Comparison of ENCODE assay signal across 2 cellular contexts in genomic region chr12:53623986-53624385, GRCh38.
TF ChIP-seq lines count a peak whose summit lies in the region.

No MANE protein-coding gene starts in this region.

TF ChIP-seq in GM12878, 131 proteins besides CTCF, POLR2A, EP300 and RAD21:
- TF ChIP-seq HDAC2 (IDR thresholded peaks at IDR 0.05) (no peak), WRNIP1 (IDR thresholded peaks at IDR 0.05; ENCODE audit: borderline replicate concordance, low read depth, low read length) (no peak), SUPT20H (IDR thresholded peaks at IDR 0.05; ENCODE audit: borderline replicate concordance, control insufficient read depth, low read depth, low read length) (no peak), ZNF592 (IDR thresholded peaks at IDR 0.05) (no peak), ELK1 (IDR thresholded peaks at IDR 0.05; ENCODE audit: low read depth, low read length) (no peak), HDGF (IDR thresholded peaks at IDR 0.05) (no peak), PML (IDR thresholded peaks at IDR 0.05; ENCODE audit: low read length) (no peak), MYC (IDR thresholded peaks at IDR 0.05; ENCODE audit: insufficient read depth, insufficient read length, insufficient replicate concordance, low read length, severe bottlenecking) (no peak), CHD1 (IDR thresholded peaks at IDR 0.05; ENCODE audit: low read depth, low read length) (no peak), CREM (IDR thresholded peaks at IDR 0.05; ENCODE audit: low read depth) (no peak), JUNB (IDR thresholded peaks at IDR 0.05) (no peak), EGR1 (IDR thresholded peaks at IDR 0.05; ENCODE audit: borderline replicate concordance in 1 of 2, low read depth in 2 of 2, low read length in 2 of 2) (no peak), NRF1 (conservative IDR thresholded peaks at IDR 0.05; ENCODE audit: low read depth, low read length) (no peak), ZNF24 (IDR thresholded peaks at IDR 0.05) (no peak)
- TF ChIP-seq, protein P1, sequence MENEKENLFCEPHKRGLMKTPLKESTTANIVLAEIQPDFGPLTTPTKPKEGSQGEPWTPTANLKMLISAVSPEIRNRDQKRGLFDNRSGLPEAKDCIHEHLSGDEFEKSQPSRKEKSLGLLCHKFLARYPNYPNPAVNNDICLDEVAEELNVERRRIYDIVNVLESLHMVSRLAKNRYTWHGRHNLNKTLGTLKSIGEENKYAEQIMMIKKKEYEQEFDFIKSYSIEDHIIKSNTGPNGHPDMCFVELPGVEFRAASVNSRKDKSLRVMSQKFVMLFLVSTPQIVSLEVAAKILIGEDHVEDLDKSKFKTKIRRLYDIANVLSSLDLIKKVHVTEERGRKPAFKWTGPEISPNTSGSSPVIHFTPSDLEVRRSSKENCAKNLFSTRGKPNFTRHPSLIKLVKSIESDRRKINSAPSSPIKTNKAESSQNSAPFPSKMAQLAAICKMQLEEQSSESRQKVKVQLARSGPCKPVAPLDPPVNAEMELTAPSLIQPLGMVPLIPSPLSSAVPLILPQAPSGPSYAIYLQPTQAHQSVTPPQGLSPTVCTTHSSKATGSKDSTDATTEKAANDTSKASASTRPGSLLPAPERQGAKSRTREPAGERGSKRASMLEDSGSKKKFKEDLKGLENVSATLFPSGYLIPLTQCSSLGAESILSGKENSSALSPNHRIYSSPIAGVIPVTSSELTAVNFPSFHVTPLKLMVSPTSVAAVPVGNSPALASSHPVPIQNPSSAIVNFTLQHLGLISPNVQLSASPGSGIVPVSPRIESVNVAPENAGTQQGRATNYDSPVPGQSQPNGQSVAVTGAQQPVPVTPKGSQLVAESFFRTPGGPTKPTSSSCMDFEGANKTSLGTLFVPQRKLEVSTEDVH (IDR thresholded peaks at IDR 0.05; ENCODE audit: low read depth, partially characterized antibody) = no peak
- TF ChIP-seq, protein P2, sequence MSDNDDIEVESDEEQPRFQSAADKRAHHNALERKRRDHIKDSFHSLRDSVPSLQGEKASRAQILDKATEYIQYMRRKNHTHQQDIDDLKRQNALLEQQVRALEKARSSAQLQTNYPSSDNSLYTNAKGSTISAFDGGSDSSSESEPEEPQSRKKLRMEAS (IDR thresholded peaks at IDR 0.05; ENCODE audit: low read depth, low read length) = no peak

TF ChIP-seq in HepG2, 621 proteins besides CTCF, POLR2A, EP300 and RAD21 (continues in another document):
- TF ChIP-seq, protein P3, sequence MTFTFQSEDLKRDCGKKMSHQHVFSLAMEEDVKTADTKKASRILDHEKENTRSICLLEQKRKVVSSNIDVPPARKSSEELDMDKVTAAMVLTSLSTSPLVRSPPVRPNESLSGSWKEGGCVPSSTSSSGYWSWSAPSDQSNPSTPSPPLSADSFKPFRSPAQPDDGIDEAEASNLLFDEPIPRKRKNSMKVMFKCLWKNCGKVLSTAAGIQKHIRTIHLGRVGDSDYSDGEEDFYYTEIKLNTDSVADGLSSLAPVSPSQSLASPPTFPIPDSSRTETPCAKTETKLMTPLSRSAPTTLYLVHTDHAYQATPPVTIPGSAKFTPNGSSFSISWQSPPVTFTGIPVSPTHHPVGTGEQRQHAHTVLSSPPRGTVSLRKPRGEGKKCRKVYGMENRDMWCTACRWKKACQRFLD (CRISPR knock-in tag; IDR thresholded peaks at IDR 0.05; ENCODE audit: borderline replicate concordance) = no peak
- no peak for TF ChIP-seq NAIF1 (CRISPR knock-in tag; IDR thresholded peaks at IDR 0.05; ENCODE audit: borderline replicate concordance)
- no peak for TF ChIP-seq TSC22D2 (CRISPR knock-in tag; IDR thresholded peaks at IDR 0.05; ENCODE audit: borderline replicate concordance)
- no peak for TF ChIP-seq ZNF569 (CRISPR knock-in tag; IDR thresholded peaks at IDR 0.05; ENCODE audit: borderline replicate concordance)
- no peak for TF ChIP-seq HNF4A (CRISPR knock-in tag; IDR thresholded peaks at IDR 0.05)
- TF ChIP-seq, protein P4, sequence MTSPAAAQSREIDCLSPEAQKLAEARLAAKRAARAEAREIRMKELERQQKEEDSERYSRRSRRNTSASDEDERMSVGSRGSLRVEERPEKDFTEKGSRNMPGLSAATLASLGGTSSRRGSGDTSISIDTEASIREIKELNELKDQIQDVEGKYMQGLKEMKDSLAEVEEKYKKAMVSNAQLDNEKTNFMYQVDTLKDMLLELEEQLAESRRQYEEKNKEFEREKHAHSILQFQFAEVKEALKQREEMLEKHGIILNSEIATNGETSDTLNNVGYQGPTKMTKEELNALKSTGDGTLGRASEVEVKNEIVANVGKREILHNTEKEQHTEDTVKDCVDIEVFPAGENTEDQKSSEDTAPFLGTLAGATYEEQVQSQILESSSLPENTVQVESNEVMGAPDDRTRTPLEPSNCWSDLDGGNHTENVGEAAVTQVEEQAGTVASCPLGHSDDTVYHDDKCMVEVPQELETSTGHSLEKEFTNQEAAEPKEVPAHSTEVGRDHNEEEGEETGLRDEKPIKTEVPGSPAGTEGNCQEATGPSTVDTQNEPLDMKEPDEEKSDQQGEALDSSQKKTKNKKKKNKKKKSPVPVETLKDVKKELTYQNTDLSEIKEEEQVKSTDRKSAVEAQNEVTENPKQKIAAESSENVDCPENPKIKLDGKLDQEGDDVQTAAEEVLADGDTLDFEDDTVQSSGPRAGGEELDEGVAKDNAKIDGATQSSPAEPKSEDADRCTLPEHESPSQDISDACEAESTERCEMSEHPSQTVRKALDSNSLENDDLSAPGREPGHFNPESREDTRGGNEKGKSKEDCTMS (CRISPR knock-in tag; conservative IDR thresholded peaks at IDR 0.05) = no peak
- TF ChIP-seq PLSCR1 (CRISPR knock-in tag; IDR thresholded peaks at IDR 0.05; ENCODE audit: borderline replicate concordance) = no peak
- TF ChIP-seq, protein P5, sequence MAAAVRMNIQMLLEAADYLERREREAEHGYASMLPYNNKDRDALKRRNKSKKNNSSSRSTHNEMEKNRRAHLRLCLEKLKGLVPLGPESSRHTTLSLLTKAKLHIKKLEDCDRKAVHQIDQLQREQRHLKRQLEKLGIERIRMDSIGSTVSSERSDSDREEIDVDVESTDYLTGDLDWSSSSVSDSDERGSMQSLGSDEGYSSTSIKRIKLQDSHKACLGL (CRISPR knock-in tag; IDR thresholded peaks at IDR 0.05) = no peak
- TF ChIP-seq BCLAF1 (IDR thresholded peaks at IDR 0.05) = no peak
- no peak for TF ChIP-seq ZNF326 (CRISPR knock-in tag; IDR thresholded peaks at IDR 0.05; ENCODE audit: borderline replicate concordance)
- TF ChIP-seq PITX1 (CRISPR knock-in tag; IDR thresholded peaks at IDR 0.05) = no peak
- TF ChIP-seq NFE2 (CRISPR knock-in tag; IDR thresholded peaks at IDR 0.05) = no peak
- no peak for TF ChIP-seq ZNF10 (CRISPR knock-in tag; IDR thresholded peaks at IDR 0.05; ENCODE audit: borderline replicate concordance, low read depth)
- TF ChIP-seq NONO (IDR thresholded peaks at IDR 0.05) = no peak
- TF ChIP-seq NONO (CRISPR knock-in tag; conservative IDR thresholded peaks at IDR 0.05) = no peak
- TF ChIP-seq KMT2B (CRISPR knock-in tag; IDR thresholded peaks at IDR 0.05) = no peak
- no peak for TF ChIP-seq ZNF607 (CRISPR knock-in tag; IDR thresholded peaks at IDR 0.05; ENCODE audit: borderline replicate concordance)
- TF ChIP-seq, protein P6, sequence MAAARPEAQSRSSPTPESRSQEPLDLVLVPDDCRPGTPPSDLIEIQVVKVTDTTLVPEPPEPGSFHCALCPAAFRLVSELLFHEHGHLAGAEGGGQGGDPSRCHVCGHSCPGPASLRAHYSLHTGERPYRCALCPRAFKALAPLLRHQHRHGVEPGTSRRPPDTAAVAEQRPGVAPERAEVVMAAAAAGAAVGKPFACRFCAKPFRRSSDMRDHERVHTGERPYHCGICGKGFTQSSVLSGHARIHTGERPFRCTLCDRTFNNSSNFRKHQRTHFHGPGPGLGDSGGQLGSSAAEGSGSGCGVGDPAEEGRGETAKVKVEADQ (CRISPR knock-in tag; IDR thresholded peaks at IDR 0.05; ENCODE audit: borderline replicate concordance) = no peak
- TF ChIP-seq ZNF800 (CRISPR knock-in tag; IDR thresholded peaks at IDR 0.05) = 0 out of 2 replicates have a peak, but pooled peaks have one; percentile 4
- TF ChIP-seq HDAC6 (IDR thresholded peaks at IDR 0.05; ENCODE audit: low read depth, low read length) = no peak
- no peak for TF ChIP-seq PHF21A (CRISPR knock-in tag; IDR thresholded peaks at IDR 0.05)
- TF ChIP-seq GATAD2A (CRISPR knock-in tag; IDR thresholded peaks at IDR 0.05) = 0 out of 2 replicates have a peak, but pooled peaks have one; percentile 22
- TF ChIP-seq ZNF496 (CRISPR knock-in tag; IDR thresholded peaks at IDR 0.05; ENCODE audit: insufficient replicate concordance) = no peak
- TF ChIP-seq, protein P7, sequence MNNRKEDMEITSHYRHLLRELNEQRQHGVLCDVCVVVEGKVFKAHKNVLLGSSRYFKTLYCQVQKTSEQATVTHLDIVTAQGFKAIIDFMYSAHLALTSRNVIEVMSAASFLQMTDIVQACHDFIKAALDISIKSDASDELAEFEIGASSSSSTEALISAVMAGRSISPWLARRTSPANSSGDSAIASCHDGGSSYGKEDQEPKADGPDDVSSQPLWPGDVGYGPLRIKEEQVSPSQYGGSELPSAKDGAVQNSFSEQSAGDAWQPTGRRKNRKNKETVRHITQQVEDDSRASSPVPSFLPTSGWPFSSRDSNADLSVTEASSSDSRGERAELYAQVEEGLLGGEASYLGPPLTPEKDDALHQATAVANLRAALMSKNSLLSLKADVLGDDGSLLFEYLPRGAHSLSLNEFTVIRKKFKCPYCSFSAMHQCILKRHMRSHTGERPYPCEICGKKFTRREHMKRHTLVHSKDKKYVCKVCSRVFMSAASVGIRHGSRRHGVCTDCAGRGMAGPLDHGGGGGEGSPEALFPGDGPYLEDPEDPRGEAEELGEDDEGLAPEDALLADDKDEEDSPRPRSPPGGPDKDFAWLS (CRISPR knock-in tag; IDR thresholded peaks at IDR 0.05; ENCODE audit: borderline replicate concordance) = no peak
- TF ChIP-seq ERF (CRISPR knock-in tag; IDR thresholded peaks at IDR 0.05) = no peak
- no peak for TF ChIP-seq ZNF768 (CRISPR knock-in tag; IDR thresholded peaks at IDR 0.05)
- no peak for TF ChIP-seq ELF1 (CRISPR knock-in tag; IDR thresholded peaks at IDR 0.05)
- no peak for TF ChIP-seq THAP11 (CRISPR knock-in tag; IDR thresholded peaks at IDR 0.05)
- no peak for TF ChIP-seq ZBTB7A (CRISPR knock-in tag; IDR thresholded peaks at IDR 0.05)
- no peak for TF ChIP-seq HMG20A (CRISPR knock-in tag; IDR thresholded peaks at IDR 0.05; ENCODE audit: borderline replicate concordance)
- TF ChIP-seq, protein P8, sequence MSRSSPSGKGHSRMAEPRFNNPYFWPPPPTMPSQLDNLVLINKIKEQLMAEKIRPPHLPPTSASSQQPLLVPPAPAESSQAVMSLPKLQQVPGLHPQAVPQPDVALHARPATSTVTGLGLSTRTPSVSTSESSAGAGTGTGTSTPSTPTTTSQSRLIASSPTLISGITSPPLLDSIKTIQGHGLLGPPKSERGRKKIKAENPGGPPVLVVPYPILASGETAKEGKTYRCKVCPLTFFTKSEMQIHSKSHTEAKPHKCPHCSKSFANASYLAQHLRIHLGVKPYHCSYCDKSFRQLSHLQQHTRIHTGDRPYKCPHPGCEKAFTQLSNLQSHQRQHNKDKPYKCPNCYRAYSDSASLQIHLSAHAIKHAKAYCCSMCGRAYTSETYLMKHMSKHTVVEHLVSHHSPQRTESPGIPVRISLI (CRISPR knock-in tag; IDR thresholded peaks at IDR 0.05; ENCODE audit: borderline replicate concordance) = peak; percentile 50; the same call in 1 of the 2 replicates
- TF ChIP-seq ZNF234 (CRISPR knock-in tag; conservative IDR thresholded peaks at IDR 0.05) = no peak
- TF ChIP-seq ZNF207 (IDR thresholded peaks at IDR 0.05; ENCODE audit: borderline replicate concordance) = no peak
- no peak for TF ChIP-seq FOXP1 (IDR thresholded peaks at IDR 0.05)
- no peak for TF ChIP-seq FOXP1 (CRISPR knock-in tag; IDR thresholded peaks at IDR 0.05)
- TF ChIP-seq SAP130 (CRISPR knock-in tag; IDR thresholded peaks at IDR 0.05; ENCODE audit: low read depth) = peak; percentile 29; the same call in 1 of the 2 replicates
- TF ChIP-seq ZNF878 (CRISPR knock-in tag; IDR thresholded peaks at IDR 0.05) = no peak
- no peak for TF ChIP-seq PRMT3 (CRISPR knock-in tag; IDR thresholded peaks at IDR 0.05; ENCODE audit: borderline replicate concordance, low read depth)
- TF ChIP-seq GFI1 (CRISPR knock-in tag; IDR thresholded peaks at IDR 0.05; ENCODE audit: borderline replicate concordance) = 0 out of 2 replicates have a peak, but pooled peaks have one; percentile 18
- no peak for TF ChIP-seq MED8 (CRISPR knock-in tag; IDR thresholded peaks at IDR 0.05; ENCODE audit: insufficient replicate concordance)
